In the genomic region with DNA sequence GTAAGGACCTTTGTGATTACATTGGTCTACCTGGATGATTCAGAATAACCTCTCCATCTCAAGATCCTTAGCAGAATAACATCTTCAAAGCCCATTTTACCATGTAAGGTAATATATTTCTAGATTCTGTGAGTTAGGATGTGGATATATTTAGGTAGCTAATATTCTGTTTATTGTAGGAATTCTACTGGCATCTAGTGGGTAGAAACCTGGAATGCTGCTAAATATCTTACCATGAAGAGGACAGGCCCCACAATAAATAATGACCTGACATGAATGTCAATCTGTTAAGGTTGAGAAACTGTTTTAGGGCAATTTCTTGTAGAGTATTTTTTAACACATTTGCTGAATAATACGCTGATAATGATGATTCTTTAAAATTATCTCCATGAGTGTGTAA, we compare ENCODE assay signal across 29 cellular contexts.
"Had no signal": no experiment of that assay in that cellular context is flagged by ENCODE, and none has a peak within 500 bp of the region (broad histone marks: within the 10 kb centered on the region; RNA-seq: fewer than 3 reads in every experiment).

No MANE protein-coding gene starts in this region.

- H3K4me3 ChIP-seq: neural progenitor cell, ovary, psoas muscle, skin epidermis, smooth muscle cell, spleen, suprapubic skin, testis, tibial nerve, upper lobe of left lung, vagina had no signal

- H3K27me3 ChIP-seq: neural progenitor cell, ovary, spleen, suprapubic skin, testis, tibial nerve, upper lobe of left lung, vagina had no signal

- H3K4me2 ChIP-seq: neural progenitor cell, smooth muscle cell had no signal

- FAIRE-seq: urothelium cell line had no signal

- H2AFZ ChIP-seq: neural progenitor cell, parathyroid adenoma had no signal

- H3K79me2 ChIP-seq: parathyroid adenoma had no signal

- H3K36me3 ChIP-seq: neural progenitor cell, ovary, spleen, suprapubic skin, tibial nerve, upper lobe of left lung, vagina had no signal

- H3K4me1 ChIP-seq: neural progenitor cell, parathyroid adenoma, psoas muscle, spleen, suprapubic skin, testis, tibial nerve, upper lobe of left lung, vagina had no signal

- ATAC-seq: natural killer cell; psoas muscle; right cardiac atrium; sciatic nerve; stimulated activated memory B cell treated with anti-CD40 and anti-IgM and Interleukin-4, amounts not matched to agents 10 μg/mL and 1 μg/mL and 100 μg/mL, for 72 hours; stimulated activated naive CD8-positive, alpha-beta T cell treated with anti-CD3 and anti-CD28 coated beads, Interleukin-15, amount 100 ng/mL, for 72 hours; stimulated activated naive CD8-positive, alpha-beta T cell treated with anti-CD3 and anti-CD28 coated beads, Interleukin-15, Interleukin-2, amounts not matched to agents 100 U/mL and 50 U/mL, for 24 hours had no signal

- DNase-seq: natural killer cell; occipital lobe; ovary; posterior cingulate gyrus; psoas muscle; right cardiac atrium; spleen; stimulated activated CD4-positive, alpha-beta T cell treated with anti-CD3 and anti-CD28 coated beads, Interleukin-12 subunit alpha, Interleukin-12 subunit beta, amount 100 ng/mL, for 4 hours; stimulated activated CD4-positive, alpha-beta T cell treated with anti-CD3 and anti-CD28 coated beads, Interleukin-1b, Interleukin-23, amount 100 ng/mL, for 48 hours; stimulated activated CD4-positive, alpha-beta T cell treated with anti-CD3 and anti-CD28 coated beads, Interleukin-4, amount 100 ng/mL, for 1 hour; stimulated activated CD4-positive, alpha-beta T cell treated with anti-CD3 and anti-CD28 coated beads, Interleukin-4, amount 100 ng/mL, for 4 hours; stimulated activated CD8-positive, alpha-beta memory T cell treated with anti-CD3 and anti-CD28 coated beads, Interleukin-4, amount 100 ng/mL, for 48 hours; stimulated activated naive CD4-positive, alpha-beta T cell; stimulated activated naive CD8-positive, alpha-beta T cell treated with anti-CD3 and anti-CD28 coated beads, Interleukin-15, amount 100 ng/mL, for 72 hours; stimulated activated naive CD8-positive, alpha-beta T cell treated with anti-CD3 and anti-CD28 coated beads, Interleukin-15, Interleukin-2, amounts not matched to agents 100 U/mL and 50 U/mL, for 24 hours; substantia nigra; testis; trophoblast cell; upper lobe of left lung had no signal

- H3K9me3 ChIP-seq: testis, upper lobe of left lung, vagina had no signal

- H3K27ac ChIP-seq: neural progenitor cell, ovary, parathyroid adenoma, psoas muscle, skin epidermis, spleen, suprapubic skin, testis, tibial nerve, upper lobe of left lung, vagina had no signal

- H3K9ac ChIP-seq: neural progenitor cell, parathyroid adenoma had no signal
